Comparison of ENCODE assay signal across 9 cellular contexts in genomic region chr11:76208829-76209670, GRCh38. TPM values are rescaled to one million over a fixed set of nuclear protein-coding genes. Genes with fewer than 3 reads are reported as not detected.
DNase-seq lines count a peak whose midpoint lies in the region; ATAC-seq and TF ChIP-seq lines count a peak whose summit lies in the region.
"Had no signal": no experiment of that assay in that cellular context is flagged by ENCODE, and none has a peak within 500 bp of the region (broad histone marks: within the 10 kb centered on the region; RNA-seq: fewer than 3 reads in every experiment).

No MANE protein-coding gene starts in this region.

- TF ChIP-seq CTCF in LNCAP (IDR thresholded peaks at IDR 0.05) (peak; percentile 89), vagina (IDR thresholded peaks at IDR 0.05) (peak; percentile 41 to 87 (median 83))

- H3K27ac ChIP-seq in right cardiac atrium (ENCODE audit: low read length) (no peak overlapping the region), vagina (peak overlapping the region; percentile 53)

- 1% methylated on average over 94 of the region's 94 CpGs for WGBS in right cardiac atrium

- H3K27me3 ChIP-seq in adipocyte (replicated peaks; ENCODE audit: control insufficient read depth, insufficient read depth, low read length): peaks cover 9% of the 10 kb centered on the region
- no peaks in the 10 kb centered on the region for H3K27me3 ChIP-seq in right cardiac atrium (ENCODE audit: control insufficient read depth, insufficient read depth)
- no peaks in the 10 kb centered on the region for H3K27me3 ChIP-seq in vagina

- H3K9ac ChIP-seq in adipocyte (ENCODE audit: low read length): peak overlapping the region; percentile 76

- no peaks in the 10 kb centered on the region for H3K36me3 ChIP-seq in adipocyte (ENCODE audit: control insufficient read depth, insufficient read depth, low read length, severe bottlenecking)
- no peaks in the 10 kb centered on the region for H3K36me3 ChIP-seq in vagina

- no peaks in the 10 kb centered on the region for H3K9me3 ChIP-seq in adipocyte (ENCODE audit: control insufficient read depth, low read length)
- no peaks in the 10 kb centered on the region for H3K9me3 ChIP-seq in right cardiac atrium (ENCODE audit: control insufficient read depth, low read length)
- no peaks in the 10 kb centered on the region for H3K9me3 ChIP-seq in vagina

- peak overlapping the region; percentile 46; the same call in 1 of the 2 replicates for H3K4me3 ChIP-seq in GM08714 (ENCODE audit: low read length)
- H3K4me3 ChIP-seq in adipocyte (ENCODE audit: low read length): peak overlapping the region; percentile 82
- peak overlapping the region; percentile 50 for H3K4me3 ChIP-seq in right cardiac atrium (ENCODE audit: low read length)
- peak overlapping the region; percentile 56 to 60 for H3K4me3 ChIP-seq in vagina

- TF ChIP-seq POLR2A in vagina (IDR thresholded peaks at IDR 0.05): no peak

- ATAC-seq in right cardiac atrium (peak; percentile 50 to 61), GM21390 (IDR thresholded peaks at IDR 0.05; ENCODE audit: unreplicated experiment) (no peak)

- intact Hi-C loops in right cardiac atrium (cut with DNase I): loop anchor here in 3 of 4 donors (2.0 to 5.0 kb wide), 3 partner anchors 108 to 233 kb away; no protein-coding TSS in a partner anchor
- intact Hi-C loops in vagina (cut with DNase I): loop anchor here (1.0 kb wide), 1 partner anchor 112 kb away; no protein-coding TSS in a partner anchor

- H3K4me1 ChIP-seq in adipocyte (ENCODE audit: control insufficient read depth, insufficient read depth, low read length) (peaks cover 23% of the 10 kb centered on the region), right cardiac atrium (ENCODE audit: control insufficient read depth, insufficient read depth, low read length) (peaks cover 8% of the 10 kb centered on the region), vagina (peaks cover 51% of the 10 kb centered on the region)

- DNase-seq in T follicular helper cell (ENCODE audit: low read depth): peak; percentile 67
- DNase-seq in adipocyte (ENCODE audit: low read depth): peak; percentile 80
- peak; percentile 81 to 94 (median 92) for DNase-seq in right cardiac atrium
- peak; percentile 88 for DNase-seq in retina
- no peak for DNase-seq in vagina (ENCODE audit: extremely low spot score in 2 of 2)

RNA-seq across cellular contexts. Expression of gene WNT11, which starts 2.7 kb away (rescaled TPM):
- total RNA-seq in right cardiac atrium (1 to 10 TPM; 2.1 to 7.1 (median 3.3) TPM), vagina (6.9 TPM)
- 2.9 TPM for polyA plus RNA-seq in right cardiac atrium
- total RNA-seq: renal cortical epithelial cell had no signal

Comparison
In these comparisons a context has a peak if more than half of its experiments do, and no peak if none do; other contexts are left out.
1. DNase-seq: peak in T follicular helper cell (single experiment), adipocyte (single experiment), right cardiac atrium (3 of 3) and retina (single experiment); none in vagina (0 of 2).
2. Peak in every context shown above with its lines, with median percentiles within 50 percentile points of each other: H3K4me3 ChIP-seq.